In the genomic region with DNA sequence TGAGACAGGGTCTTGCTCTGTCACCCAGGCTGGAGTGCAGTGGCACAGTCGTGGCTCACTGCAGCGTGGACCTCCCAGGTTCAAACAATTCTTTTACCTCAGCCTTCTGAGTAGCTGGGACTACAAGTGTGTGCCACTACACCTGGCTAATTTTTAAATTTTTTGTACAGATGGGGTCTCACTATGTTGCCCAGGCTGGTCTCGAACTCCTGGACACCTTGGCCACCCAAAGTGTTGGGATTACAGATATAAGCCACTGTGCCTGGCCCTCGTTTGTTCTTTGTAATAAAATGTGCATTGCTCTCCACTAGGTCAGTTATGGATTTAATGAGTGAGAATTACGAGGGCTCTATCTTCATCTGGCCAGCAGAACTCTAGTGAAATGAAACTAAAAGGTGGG, we compare ENCODE assay signal across 15 cellular contexts. TPM values are rescaled to one million over a fixed set of nuclear protein-coding genes. Genes with fewer than 3 reads are reported as not detected.
A peak's percentile ranks its signal among the peaks of the same experiment; 100 is the strongest.
DNase-seq lines count a peak whose midpoint lies in the region; ATAC-seq, FAIRE-seq and TF ChIP-seq lines count a peak whose summit lies in the region.
"Not testable (repeated sequence)": the region's sequence is repeated elsewhere in the genome, so short reads cannot be mapped to it uniquely, and the experiment has no call there.
"Had no signal": no experiment of that assay in that cellular context is flagged by ENCODE, and none has a peak within 500 bp of the region (broad histone marks: within the 10 kb centered on the region; RNA-seq: fewer than 3 reads in every experiment).

No MANE protein-coding gene starts in this region.

- not testable (repeated sequence) for H3K9ac ChIP-seq in Karpas-422 (ENCODE audit: low read length); OCI-LY3 (ENCODE audit: low read length); K562 (ENCODE audit: insufficient read depth in 1 of 2, low read depth in 2 of 2, low read length in 2 of 2); HepG2 (ENCODE audit: insufficient read depth, low read depth, low read length)

- not testable (repeated sequence) for H3K27me3 ChIP-seq in Karpas-422 (ENCODE audit: low read length); OCI-LY3 (ENCODE audit: low read depth, low read length); K562 (ENCODE audit: control insufficient read depth in 2 of 2, insufficient read depth in 2 of 2, low read length in 2 of 2); HepG2 (ENCODE audit: control insufficient read depth in 1 of 2, insufficient read depth in 2 of 2, low read length in 2 of 2)

- not testable (repeated sequence) for TF ChIP-seq RAD21 in K562 (CRISPR knock-in tag; conservative IDR thresholded peaks at IDR 0.05 in 1 of 2, IDR thresholded peaks at IDR 0.05 in 1 of 2); HepG2 (CRISPR knock-in tag; IDR thresholded peaks at IDR 0.05)

- TF ChIP-seq CTCF in HEK293 (tag by site-specific recombination; IDR thresholded peaks at IDR 0.05); OCI-LY3 (IDR thresholded peaks at IDR 0.05; ENCODE audit: low read depth, low read length); WTC11 (IDR thresholded peaks at IDR 0.05); K562 (IDR thresholded peaks at IDR 0.05 in 2 of 3, conservative IDR thresholded peaks at IDR 0.05 in 1 of 3; ENCODE audit: insufficient read depth in 2 of 3, low read depth in 1 of 3, low read length in 3 of 3); HepG2 (CRISPR knock-in tag; IDR thresholded peaks at IDR 0.05); neural crest cell (conservative IDR thresholded peaks at IDR 0.05): not testable (repeated sequence)

- peak overlapping the region; percentile 56 for H3K4me2 ChIP-seq in Karpas-422 (ENCODE audit: low read depth, low read length, poor library complexity, severe bottlenecking)
- 0 out of 2 replicates have a peak overlapping the region, but pooled peaks have one; percentile 15 for H3K4me2 ChIP-seq in OCI-LY3 (ENCODE audit: low read length)
- not testable (repeated sequence) for H3K4me2 ChIP-seq in K562 (ENCODE audit: insufficient read depth, low read length); HepG2 (ENCODE audit: low read depth, low read length)

- not testable (repeated sequence) for H3K9me3 Mint-ChIP-seq in WTC11, neural crest cell

- POLR2A ChIA-PET in HEK293 (lab: Yijun Ruan, JAX); WTC11 (lab: Charles Lee); HepG2 (lab: Yijun Ruan, JAX): not testable (repeated sequence)
- POLR2A ChIA-PET in K562 (lab: Yijun Ruan, JAX): interaction anchor here (0.6 to 1.8 kb wide), 4 partner anchors 11 to 205 kb away, joined by 3 to 7 read pairs (median 3); no protein-coding TSS in a partner anchor

- H3K79me2 ChIP-seq in Karpas-422 (ENCODE audit: low read length): peaks cover 97% of the 10 kb centered on the region
- H3K79me2 ChIP-seq in OCI-LY3 (ENCODE audit: low read length): peaks cover 96% of the 10 kb centered on the region
- peaks cover 80% of the 10 kb centered on the region for H3K79me2 ChIP-seq in K562 (ENCODE audit: control insufficient read depth, insufficient read depth, low read length)
- peaks cover 22% of the 10 kb centered on the region for H3K79me2 ChIP-seq in HepG2 (ENCODE audit: insufficient read depth, low read length)

- not testable (repeated sequence) for TF ChIP-seq EP300 in K562 (IDR thresholded peaks at IDR 0.05; ENCODE audit: low read length); HepG2 (IDR thresholded peaks at IDR 0.05; ENCODE audit: low read depth in 2 of 2, low read length in 2 of 2); HepG2 (CRISPR knock-in tag; IDR thresholded peaks at IDR 0.05; ENCODE audit: borderline replicate concordance)

- H2AFZ ChIP-seq in Karpas-422 (ENCODE audit: low read length); OCI-LY3 (ENCODE audit: low read depth, low read length); K562 (ENCODE audit: low read depth, low read length); HepG2 (ENCODE audit: low read length): not testable (repeated sequence)

- not testable (repeated sequence) for H3K9me3 ChIP-seq in HEK293 (ENCODE audit: control insufficient read depth, insufficient read depth, low read depth, low read length); Karpas-422 (ENCODE audit: low read length); OCI-LY3 (ENCODE audit: insufficient read depth, low read length); K562 (replicated peaks; ENCODE audit: control insufficient read depth, insufficient read depth, low read depth, low read length); HepG2 (ENCODE audit: low read length)

- 71% methylated on average over 5 of the region's 5 CpGs for WGBS in K562 (ENCODE audit: insufficient coverage, low coverage, missing lambda C conversion rate)
- 92% methylated on average over 5 of the region's 5 CpGs for WGBS in HepG2 (ENCODE audit: low lambda C conversion rate)

- not testable (repeated sequence) for DNase-seq in GM12892 (ENCODE audit: insufficient read length); Karpas-422; WTC11 (ENCODE audit: low spot score); K562 (ENCODE audit: extremely low read depth in 1 of 4, low spot score in 3 of 4); HepG2 (ENCODE audit: low spot score); neural crest cell (ENCODE audit: low read depth, low spot score)

- not testable (repeated sequence) for H3K9me1 ChIP-seq in K562 (ENCODE audit: control insufficient read depth, insufficient read depth, low read length)

- not testable (repeated sequence) for H3K4me3 ChIP-seq in HEK293 (ENCODE audit: low read depth, low read length); Karpas-422 (ENCODE audit: low read length); OCI-LY3 (ENCODE audit: low read length); K562; HepG2 (replicated peaks in 1 of 3; ENCODE audit: insufficient read depth in 1 of 3, low read depth in 2 of 3, low read length in 3 of 3)

- not testable (repeated sequence) for H4K20me1 ChIP-seq in Karpas-422 (ENCODE audit: insufficient read depth, low read depth, low read length); K562 (replicated peaks; ENCODE audit: control insufficient read depth, insufficient read depth, low read length); HepG2 (ENCODE audit: insufficient read depth, low read length)
- peaks cover 17% of the 10 kb centered on the region for H4K20me1 ChIP-seq in OCI-LY3 (ENCODE audit: insufficient read depth, low read length)

- H3K4me1 Mint-ChIP-seq in WTC11: peaks cover 18% of the 10 kb centered on the region
- H3K4me1 Mint-ChIP-seq in neural crest cell: peaks cover 18% of the 10 kb centered on the region

- H3K4me3 Mint-ChIP-seq in WTC11, neural crest cell: not testable (repeated sequence)

- not testable (repeated sequence) for H3K27me3 Mint-ChIP-seq in WTC11 (ENCODE audit: low read depth); neural crest cell (ENCODE audit: low read depth)

- peak; percentile 9 for FAIRE-seq in GM12892 (lab: Jason Lieb, UNC)
- not testable (repeated sequence) for FAIRE-seq in K562 (lab: Jason Lieb, UNC); HepG2 (lab: Jason Lieb, UNC)

- H3K4me1 ChIP-seq in HEK293 (ENCODE audit: control insufficient read depth, insufficient read depth, low read length); HepG2 (ENCODE audit: insufficient read depth, low read length): not testable (repeated sequence)
- H3K4me1 ChIP-seq in Karpas-422 (ENCODE audit: low read length) (peaks cover 66% of the 10 kb centered on the region), OCI-LY3 (ENCODE audit: low read length) (peaks cover 59% of the 10 kb centered on the region), K562 (replicated peaks in 1 of 2; ENCODE audit: control insufficient read depth in 2 of 2, insufficient read depth in 2 of 2, low read length in 2 of 2) (peaks cover 3 to 18% of the 10 kb centered on the region in 2 experiments; a peak in 3 of 5 replicates)

- not testable (repeated sequence) for H3K9me2 ChIP-seq in Karpas-422 (replicated peaks; ENCODE audit: insufficient read depth, low read length)

- H3K36me3 Mint-ChIP-seq in WTC11; neural crest cell (ENCODE audit: low read depth): not testable (repeated sequence)

- not testable (repeated sequence) for ATAC-seq in WTC11, K562, HepG2

- H3K27ac Mint-ChIP-seq in WTC11: not testable (repeated sequence)
- H3K27ac Mint-ChIP-seq in neural crest cell (ENCODE audit: unreplicated experiment): peak overlapping the region; percentile 8

- intact Hi-C loops in K562 (cut with micrococcal nuclease); HepG2 (cut with micrococcal nuclease; ENCODE audit: unreplicated experiment): not testable (repeated sequence)

- H3K36me3 ChIP-seq in HEK293 (ENCODE audit: control insufficient read depth in 2 of 2, insufficient read depth in 1 of 2, low read length in 2 of 2) (peaks cover 9 to 14% of the 10 kb centered on the region in 2 experiments), Karpas-422 (ENCODE audit: insufficient read depth, low read length) (peaks cover 21% of the 10 kb centered on the region; the same call in 1 of the 2 replicates), OCI-LY3 (replicated peaks; ENCODE audit: low read depth, low read length) (peaks cover 23% of the 10 kb centered on the region), K562 (ENCODE audit: control insufficient read depth, insufficient read depth, low read length) (peaks cover 31% of the 10 kb centered on the region), HepG2 (replicated peaks in 1 of 2; ENCODE audit: control insufficient read depth in 1 of 2, insufficient read depth in 2 of 2, low read length in 2 of 2) (peaks cover 1 to 12% of the 10 kb centered on the region in 2 experiments; a peak in 3 of 5 replicates)

- in situ Hi-C loops in K562 (cut with MboI); HepG2 (cut with HindIII; ENCODE audit: extremely low pct_ligation_motif_present, low pct_unique_long_range_greater_than_20kb): not testable (repeated sequence)

- BruUV-seq in K562 (replicated peaks; lab: Mats Ljungman, UMichigan); HepG2 (replicated peaks; lab: Mats Ljungman, UMichigan): not testable (repeated sequence)

- not testable (repeated sequence) for H3K27ac ChIP-seq in HEK293 (ENCODE audit: extremely low read depth, low read depth, low read length); Karpas-422 (ENCODE audit: low read length); K562 (ENCODE audit: extremely low read depth, low read depth, low read length); HepG2 (ENCODE audit: extremely low read length, insufficient read depth, low read length)
- H3K27ac ChIP-seq in OCI-LY3 (ENCODE audit: low read length): peak overlapping the region; percentile 94; the same call in 1 of the 2 replicates

- CTCF ChIA-PET in HEK293 (lab: Yijun Ruan, JAX); K562 (lab: Yijun Ruan, JAX; ENCODE audit: low intra/inter-chr PET ratio); HepG2 (lab: Yijun Ruan, JAX; ENCODE audit: low intra/inter-chr PET ratio, low total read pairs): not testable (repeated sequence)
- CTCF ChIA-PET in WTC11 (lab: Charles Lee): interaction anchor here (1.7 kb wide), 1 partner anchor 366 kb away, joined by 3 read pairs; no protein-coding TSS in a partner anchor

- not testable (repeated sequence) for TF ChIP-seq POLR2A in GM12892 (IDR thresholded peaks at IDR 0.05; ENCODE audit: low read depth, low read length); K562 (conservative IDR thresholded peaks at IDR 0.05); HepG2 (IDR thresholded peaks at IDR 0.05; ENCODE audit: insufficient read depth in 1 of 2, low read depth in 2 of 2, low read length in 2 of 2)

RNA-seq across cellular contexts. Expression of a gene that starts 13.9 kb away (rescaled TPM):
- polyA plus RNA-seq in GM12892 (2012; ENCODE audit: missing spikeins): 10.7 TPM
- total RNA-seq in Karpas-422 (2014; rRNA removed; shearing (Covaris generic); ENCODE audit: low replicate concordance): 29.7 and 31.4 TPM in 2 replicates
- total RNA-seq in WTC11 (2021) (9.0 to 9.5 TPM (median 9.0 TPM) in 3 replicates), K562 (2014; rRNA removed) (20.0 and 21.7 TPM in 2 replicates), K562 (2014; rRNA removed; fragmentation: Illumina TruSeq; extraction: Trizol) (25.2 and 32.1 TPM in 2 replicates), K562 (2015; rRNA removed; fragmentation: Illumina TruSeq; extraction: Trizol) (22.6 and 25.1 TPM in 2 replicates), K562 (2021) (21.8 and 26.2 TPM in 2 replicates), HepG2 (2016; rRNA removed; fragmentation: Illumina TruSeq; extraction: Trizol) (9.2 and 17.0 TPM in 2 replicates), neural crest cell (25.4 and 27.4 TPM in 2 replicates)
- total RNA-seq in K562 (2011; cell fraction: chromatin; rRNA removed; ENCODE audit: low replicate concordance): 18.4 and 45.3 TPM in 2 replicates
- 18.0 and 21.1 TPM in 2 replicates for total RNA-seq in K562 (2011; cell fraction: nucleolus; rRNA removed)
- total RNA-seq in K562 (2011; cell fraction: nucleoplasm; rRNA removed): 26.7 and 32.7 TPM in 2 replicates
- polyA plus RNA-seq in K562 (2011; rRNA removed) (16.2 and 16.5 TPM in 2 replicates), K562 (2014; fragmentation: Illumina TruSeq; extraction: Trizol) (22.5 and 28.4 TPM in 2 replicates), K562 (2014; fragmentation: Nextera tagmentation; extraction: Ambion mirVana) (1 to 10 TPM; 4.6 to 5.1 TPM), K562 (2014; rRNA removed) (15.4 and 18.9 TPM in 2 replicates), HepG2 (2011; rRNA removed) (9.7 TPM in 2 replicates)
- polyA plus RNA-seq in K562 (2011; cell fraction: cytosol; rRNA removed): 5.5 and 9.0 TPM in 2 replicates
- polyA plus RNA-seq in K562 (2011; cell fraction: nucleus; rRNA removed): 13.6 and 15.9 TPM in 2 replicates
- polyA plus RNA-seq in K562 (2012): 17.2 and 17.8 TPM in 2 replicates
- polyA minus RNA-seq in K562 (2011; rRNA and poly(A)+ RNA removed): 16.1 and 20.4 TPM in 2 replicates
- polyA minus RNA-seq in K562 (2011; cell fraction: cytosol; rRNA and poly(A)+ RNA removed): 8.4 and 9.4 TPM in 2 replicates
- 5.3 and 10.9 TPM in 2 replicates for polyA minus RNA-seq in K562 (2011; cell fraction: nucleus; rRNA and poly(A)+ RNA removed)
- total RNA-seq in HepG2 (2016; cell fraction: cytosol; rRNA removed; fragmentation: Illumina TruSeq; extraction: Trizol; ENCODE audit: low read depth): 2.6 and 3.3 TPM in 2 replicates
- total RNA-seq in HepG2 (2016; cell fraction: insoluble cytoplasmic fraction; rRNA removed; fragmentation: Illumina TruSeq; extraction: Trizol): 9.2 and 18.3 TPM in 2 replicates
- total RNA-seq in HepG2 (2016; cell fraction: membrane; rRNA removed; fragmentation: Illumina TruSeq; extraction: Trizol): 6.1 and 7.5 TPM in 2 replicates
- 15.7 and 18.2 TPM in 2 replicates for total RNA-seq in HepG2 (2016; cell fraction: nucleus; rRNA removed; fragmentation: Illumina TruSeq; extraction: Trizol)
- 5.9 and 8.6 TPM in 2 replicates for polyA plus RNA-seq in HepG2 (2011; cell fraction: cytosol; rRNA removed)
- polyA plus RNA-seq in HepG2 (2011; cell fraction: nucleus; rRNA removed): 4.1 and 4.6 TPM in 2 replicates
- polyA plus RNA-seq in HepG2 (2012): 16.4 and 19.7 TPM in 2 replicates
- 1.4 and 1.9 TPM in 2 replicates for polyA plus RNA-seq in HepG2 (2016; cell fraction: cytosol; fragmentation: Illumina TruSeq; extraction: Trizol; ENCODE audit: low read depth)
- 9.8 and 10.1 TPM in 2 replicates for polyA plus RNA-seq in HepG2 (2016; cell fraction: insoluble cytoplasmic fraction; fragmentation: Illumina TruSeq; extraction: Trizol; ENCODE audit: low read depth)
- polyA plus RNA-seq in HepG2 (2016; cell fraction: membrane; fragmentation: Illumina TruSeq; extraction: Trizol; ENCODE audit: low read depth): 3.6 and 4.1 TPM in 2 replicates
- 22.2 and 24.5 TPM in 2 replicates for polyA plus RNA-seq in HepG2 (2016; cell fraction: nucleus; fragmentation: Illumina TruSeq; extraction: Trizol; ENCODE audit: insufficient read depth, low read depth)
- 4.5 and 4.7 TPM in 2 replicates for polyA minus RNA-seq in HepG2 (2011; rRNA and poly(A)+ RNA removed; ENCODE audit: low replicate concordance)
- polyA minus RNA-seq in HepG2 (2011; cell fraction: cytosol; rRNA and poly(A)+ RNA removed): 9.5 and 9.6 TPM in 2 replicates
- polyA minus RNA-seq in HepG2 (2011; cell fraction: nucleus; rRNA and poly(A)+ RNA removed): 7.5 and 9.8 TPM in 2 replicates

RNA-seq across cellular contexts. Expression of a gene that starts 24.0 kb away (rescaled TPM):
- polyA plus RNA-seq in GM12892 (2012; ENCODE audit: missing spikeins): 0.72 TPM
- 3.1 TPM in 2 replicates for total RNA-seq in Karpas-422 (2014; rRNA removed; shearing (Covaris generic); ENCODE audit: low replicate concordance)
- total RNA-seq in WTC11 (2021) (0.24 to 0.27 TPM in 2 of 3 replicates, not detected in the other), K562 (2014; rRNA removed) (7.5 and 12.3 TPM in 2 replicates), K562 (2014; rRNA removed; fragmentation: Illumina TruSeq; extraction: Trizol) (12.7 and 14.8 TPM in 2 replicates), K562 (2015; rRNA removed; fragmentation: Illumina TruSeq; extraction: Trizol) (5.3 and 5.4 TPM in 2 replicates), K562 (2021) (11.2 and 12.6 TPM in 2 replicates), HepG2 (2016; rRNA removed; fragmentation: Illumina TruSeq; extraction: Trizol) (not detected in 2 replicates), neural crest cell (0.82 TPM in 1 of 2 replicates, not detected in the other)
- total RNA-seq in K562 (2011; cell fraction: chromatin; rRNA removed; ENCODE audit: low replicate concordance): 32.9 and 40.0 TPM in 2 replicates
- 54.9 and 67.4 TPM in 2 replicates for total RNA-seq in K562 (2011; cell fraction: nucleolus; rRNA removed)
- 44.0 and 54.3 TPM in 2 replicates for total RNA-seq in K562 (2011; cell fraction: nucleoplasm; rRNA removed)
- polyA plus RNA-seq in K562 (2011; rRNA removed) (13.6 and 25.9 TPM in 2 replicates), K562 (2014; fragmentation: Illumina TruSeq; extraction: Trizol) (10.9 and 11.4 TPM in 2 replicates), K562 (2014; fragmentation: Nextera tagmentation; extraction: Ambion mirVana) (10 to 100 TPM; 28.3 to 31.5 TPM), K562 (2014; rRNA removed) (8.3 and 9.1 TPM in 2 replicates), HepG2 (2011; rRNA removed) (0.30 and 0.46 TPM in 2 replicates)
- 20.6 and 28.6 TPM in 2 replicates for polyA plus RNA-seq in K562 (2011; cell fraction: cytosol; rRNA removed)
- 11.9 and 17.8 TPM in 2 replicates for polyA plus RNA-seq in K562 (2011; cell fraction: nucleus; rRNA removed)
- polyA plus RNA-seq in K562 (2012): 17.0 and 20.5 TPM in 2 replicates
- polyA minus RNA-seq in K562 (2011; rRNA and poly(A)+ RNA removed): 22.4 and 24.1 TPM in 2 replicates
- polyA minus RNA-seq in K562 (2011; cell fraction: cytosol; rRNA and poly(A)+ RNA removed): 9.8 and 10.7 TPM in 2 replicates
- 5.8 and 9.8 TPM in 2 replicates for polyA minus RNA-seq in K562 (2011; cell fraction: nucleus; rRNA and poly(A)+ RNA removed)
- total RNA-seq in HepG2 (2016; cell fraction: cytosol; rRNA removed; fragmentation: Illumina TruSeq; extraction: Trizol; ENCODE audit: low read depth): not detected in 2 replicates
- total RNA-seq in HepG2 (2016; cell fraction: insoluble cytoplasmic fraction; rRNA removed; fragmentation: Illumina TruSeq; extraction: Trizol): 0.09 TPM in 1 of 2 replicates, not detected in the other
- total RNA-seq in HepG2 (2016; cell fraction: membrane; rRNA removed; fragmentation: Illumina TruSeq; extraction: Trizol): 0.14 TPM in 1 of 2 replicates, not detected in the other
- not detected in 2 replicates for total RNA-seq in HepG2 (2016; cell fraction: nucleus; rRNA removed; fragmentation: Illumina TruSeq; extraction: Trizol)
- 0.40 and 0.70 TPM in 2 replicates for polyA plus RNA-seq in HepG2 (2011; cell fraction: cytosol; rRNA removed)
- 0.24 and 0.35 TPM in 2 replicates for polyA plus RNA-seq in HepG2 (2011; cell fraction: nucleus; rRNA removed)
- polyA plus RNA-seq in HepG2 (2012): 0.90 TPM in 1 of 2 replicates, not detected in the other
- not detected in 2 replicates for polyA plus RNA-seq in HepG2 (2016; cell fraction: cytosol; fragmentation: Illumina TruSeq; extraction: Trizol; ENCODE audit: low read depth)
- not detected in 2 replicates for polyA plus RNA-seq in HepG2 (2016; cell fraction: insoluble cytoplasmic fraction; fragmentation: Illumina TruSeq; extraction: Trizol; ENCODE audit: low read depth)
- polyA plus RNA-seq in HepG2 (2016; cell fraction: membrane; fragmentation: Illumina TruSeq; extraction: Trizol; ENCODE audit: low read depth): 0.14 TPM in 1 of 2 replicates, not detected in the other
- polyA plus RNA-seq in HepG2 (2016; cell fraction: nucleus; fragmentation: Illumina TruSeq; extraction: Trizol; ENCODE audit: insufficient read depth, low read depth): not detected in 2 replicates
- polyA minus RNA-seq in HepG2 (2011; rRNA and poly(A)+ RNA removed; ENCODE audit: low replicate concordance): 0.10 and 0.40 TPM in 2 replicates
- not detected in 2 replicates for polyA minus RNA-seq in HepG2 (2011; cell fraction: cytosol; rRNA and poly(A)+ RNA removed)
- polyA minus RNA-seq in HepG2 (2011; cell fraction: nucleus; rRNA and poly(A)+ RNA removed): not detected in 2 replicates
- total RNA-seq: A172; A673; B cell; Caco-2; Calu3; CD4-positive, alpha-beta memory T cell; CD4-positive, CD25-positive, alpha-beta regulatory T cell had no signal
